ENCODE assay signal across 14 cellular contexts in genomic region chr1:59046134-59046533, GRCh38.
DNase-seq lines count a peak whose midpoint lies in the region; ATAC-seq, FAIRE-seq and TF ChIP-seq lines count a peak whose summit lies in the region.
"Had no signal": no experiment of that assay in that cellular context is flagged by ENCODE, and none has a peak within 500 bp of the region (broad histone marks: within the 10 kb centered on the region; RNA-seq: fewer than 3 reads in every experiment).

No MANE protein-coding gene starts in this region.

- no peak overlapping the region for H3K9ac ChIP-seq in K562 (ENCODE audit: insufficient read depth in 1 of 2, low read depth in 2 of 2, low read length in 2 of 2)
- H3K9ac ChIP-seq: neural progenitor cell had no signal

- H3K79me2 ChIP-seq in K562 (ENCODE audit: control insufficient read depth, insufficient read depth, low read length) (no peaks in the 10 kb centered on the region), PC-9 (ENCODE audit: low read depth) (no peaks in the 10 kb centered on the region)

- TF ChIP-seq POLR2A in K562 (conservative IDR thresholded peaks at IDR 0.05) (no peak), ovary (IDR thresholded peaks at IDR 0.05) (no peak)

- H3F3A ChIP-seq in PC-9 (ENCODE audit: insufficient read depth, low read depth), result peaks cover 6% of the 10 kb centered on the region; the same call in 1 of the 2 replicates

- H3K9me3 ChIP-seq in CD4-positive, CD25-positive, alpha-beta regulatory T cell (ENCODE audit: control insufficient read depth in 2 of 2, low read length in 2 of 2), result no peaks in the 10 kb centered on the region
- no peaks in the 10 kb centered on the region for H3K9me3 ChIP-seq in K562 (replicated peaks; ENCODE audit: control insufficient read depth, insufficient read depth, low read depth, low read length)
- H3K9me3 ChIP-seq in ovary, result no peaks in the 10 kb centered on the region
- H3K9me3 ChIP-seq in PC-9 (ENCODE audit: insufficient read depth, low read depth), result no peaks in the 10 kb centered on the region
- H3K9me3 ChIP-seq: suprapubic skin had no signal

- TF ChIP-seq CTCF in K562 (IDR thresholded peaks at IDR 0.05 in 2 of 3, conservative IDR thresholded peaks at IDR 0.05 in 1 of 3; ENCODE audit: insufficient read depth in 2 of 3, low read depth in 1 of 3, low read length in 3 of 3) (no peak), ovary (IDR thresholded peaks at IDR 0.05) (no peak), PC-9 (conservative IDR thresholded peaks at IDR 0.05) (no peak)

- POLR2A ChIA-PET in K562 (lab: Yijun Ruan, JAX) (interaction anchor here (2.2 kb wide), 1 partner anchor 10 kb away, joined by 11 read pairs; no protein-coding TSS in a partner anchor), PC-9 (lab: Charles Lee; ENCODE audit: unreplicated experiment) (no interaction called here)

- CTCF ChIA-PET in K562 (lab: Yijun Ruan, JAX; ENCODE audit: low intra/inter-chr PET ratio), result no interaction called here
- CTCF ChIA-PET in PC-9 (lab: Charles Lee), result no interaction called here

- intact Hi-C loops in K562 (cut with micrococcal nuclease), result loop anchor here (10.0 kb wide), 1 partner anchor 261 kb away; the partner anchor contains the start of gene JUN
- intact Hi-C loops in ovary (cut with DNase I), result no loop called here
- intact Hi-C loops in PC-9 (cut with micrococcal nuclease; ENCODE audit: unreplicated experiment), result no loop called here

- FAIRE-seq in HTR-8/SVneo (lab: Jason Lieb, UNC) (peak; percentile 77), K562 (lab: Jason Lieb, UNC) (no peak)

- H4K20me1 ChIP-seq in K562 (replicated peaks; ENCODE audit: control insufficient read depth, insufficient read depth, low read length) (no peaks in the 10 kb centered on the region), PC-9 (ENCODE audit: insufficient read depth) (no peaks in the 10 kb centered on the region)

- TF ChIP-seq RAD21 in K562 (CRISPR knock-in tag; conservative IDR thresholded peaks at IDR 0.05 in 1 of 2, IDR thresholded peaks at IDR 0.05 in 1 of 2), result no peak

- no peaks in the 10 kb centered on the region for H3K9me2 ChIP-seq in PC-9 (ENCODE audit: insufficient read depth)

- H3K36me3 Mint-ChIP-seq in CD4-positive, CD25-positive, alpha-beta regulatory T cell, result peaks cover 6% of the 10 kb centered on the region
- H3K36me3 Mint-ChIP-seq: neural progenitor cell had no signal

- no peak for DNase-seq in CD4-positive, CD25-positive, alpha-beta regulatory T cell
- DNase-seq in HTR-8/SVneo (ENCODE audit: insufficient read length, low spot score) (peak; percentile 46), K562 (ENCODE audit: extremely low read depth in 1 of 4, low spot score in 3 of 4) (no peak), ovary (no peak), PC-9 (no peak), NK-92 (lab: John Stamatoyannopoulos, UW; ENCODE audit: unreplicated experiment) (no peak)
- DNase-seq in stimulated activated CD4-positive, alpha-beta T cell treated with anti-CD3 and anti-CD28 coated beads, Interleukin-1b, Interleukin-23, amount 100 ng/mL, for 48 hours, result no peak
- DNase-seq: amygdala, H7, NCI-H2081 treated with DMSO at 0.1 percent for 48 hours had no signal

- H3K4me1 Mint-ChIP-seq in CD4-positive, CD25-positive, alpha-beta regulatory T cell, result peaks cover 25 to 46% (median 31%) of the 10 kb centered on the region in 4 donors
- H3K4me1 Mint-ChIP-seq: neural progenitor cell had no signal

- no peaks in the 10 kb centered on the region for H3K27me3 ChIP-seq in CD4-positive, CD25-positive, alpha-beta regulatory T cell (ENCODE audit: control insufficient read depth, insufficient read depth, low read length)
- peaks cover 0 to 5% of the 10 kb centered on the region in 2 experiments; a peak in 1 of 5 replicates for H3K27me3 ChIP-seq in K562 (ENCODE audit: control insufficient read depth in 2 of 2, insufficient read depth in 2 of 2, low read length in 2 of 2)
- H3K27me3 ChIP-seq in ovary, result no peaks in the 10 kb centered on the region
- H3K27me3 ChIP-seq in PC-9 (ENCODE audit: insufficient read depth, low read depth), result no peaks in the 10 kb centered on the region
- H3K27me3 ChIP-seq: neural progenitor cell, suprapubic skin had no signal

- no peaks in the 10 kb centered on the region for H3K36me3 ChIP-seq in CD4-positive, CD25-positive, alpha-beta regulatory T cell (ENCODE audit: control insufficient read depth, insufficient read depth, low read length)
- H3K36me3 ChIP-seq in K562 (ENCODE audit: control insufficient read depth, insufficient read depth, low read length) (no peaks in the 10 kb centered on the region), ovary (no peaks in the 10 kb centered on the region), PC-9 (ENCODE audit: low read depth) (no peaks in the 10 kb centered on the region)
- H3K36me3 ChIP-seq: neural progenitor cell, suprapubic skin had no signal

- BruUV-seq in K562 (replicated peaks; lab: Mats Ljungman, UMichigan), result no TSS peak
- BruUV-seq in PC-9 (replicated peaks; lab: Mats Ljungman, UMichigan), result no TSS peak

- no peak for TF ChIP-seq EP300 in K562 (IDR thresholded peaks at IDR 0.05; ENCODE audit: low read length)
- no peak for TF ChIP-seq EP300 in ovary (IDR thresholded peaks at IDR 0.05)

- H3K9me3 Mint-ChIP-seq in CD4-positive, CD25-positive, alpha-beta regulatory T cell, result peaks cover 0 to 2% (median 0%) of the 10 kb centered on the region in 7 donors
- H3K9me3 Mint-ChIP-seq: CD4-positive, alpha-beta T cell had no signal

- WGBS in K562 (ENCODE audit: insufficient coverage, low coverage, missing lambda C conversion rate), result 12% methylated on average over 2 of the region's 2 CpGs
- WGBS in ovary, 3 donors, result 78 to 82% (median 80%) methylated on average over 2 of the region's 2 CpGs

- H3K4me3 Mint-ChIP-seq in CD4-positive, CD25-positive, alpha-beta regulatory T cell, result peak overlapping the region in 2 of 4 donors; percentile 14 to 28
- H3K4me3 Mint-ChIP-seq: neural progenitor cell had no signal

- H3K4me3 ChIP-seq in CD4-positive, CD25-positive, alpha-beta regulatory T cell (ENCODE audit: low read depth, low read length), result no peak overlapping the region
- no peak overlapping the region for H3K4me3 ChIP-seq in K562
- H3K4me3 ChIP-seq in ovary, result no peak overlapping the region
- H3K4me3 ChIP-seq in PC-9, result no peak overlapping the region
- H3K4me3 ChIP-seq: neural progenitor cell, suprapubic skin had no signal

- no peak overlapping the region for H3K4me2 ChIP-seq in K562 (ENCODE audit: insufficient read depth, low read length)
- H3K4me2 ChIP-seq in PC-9, result no peak overlapping the region
- H3K4me2 ChIP-seq: neural progenitor cell had no signal

- H3K27ac ChIP-seq in CD4-positive, CD25-positive, alpha-beta regulatory T cell (ENCODE audit: insufficient read depth, low read length, poor library complexity, severe bottlenecking), result peak overlapping the region; percentile 38
- H3K27ac ChIP-seq in K562 (ENCODE audit: extremely low read depth, low read depth, low read length) (no peak overlapping the region), ovary (no peak overlapping the region), PC-9 (no peak overlapping the region)
- H3K27ac ChIP-seq: neural progenitor cell, suprapubic skin had no signal

- peak overlapping the region; percentile 79 to 87 (median 84) for H3K27ac Mint-ChIP-seq in CD4-positive, CD25-positive, alpha-beta regulatory T cell
- H3K27ac Mint-ChIP-seq: CD4-positive, alpha-beta T cell; neural progenitor cell had no signal

- no peaks in the 10 kb centered on the region for H3K27me3 Mint-ChIP-seq in CD4-positive, CD25-positive, alpha-beta regulatory T cell
- H3K27me3 Mint-ChIP-seq: CD4-positive, alpha-beta T cell had no signal

- ATAC-seq in CD4-positive, CD25-positive, alpha-beta regulatory T cell (ENCODE audit: low read depth in 2 of 2), result no peak
- ATAC-seq in GM21381 (IDR thresholded peaks at IDR 0.05; ENCODE audit: unreplicated experiment) (peak; percentile 1), K562 (no peak)

- peaks cover 29% of the 10 kb centered on the region for H3K4me1 ChIP-seq in CD4-positive, CD25-positive, alpha-beta regulatory T cell (ENCODE audit: control insufficient read depth, insufficient read depth, low read length, poor library complexity, severe bottlenecking)
- peaks cover 3 to 12% of the 10 kb centered on the region in 2 experiments; a peak in 4 of 5 replicates for H3K4me1 ChIP-seq in K562 (replicated peaks in 1 of 2; ENCODE audit: control insufficient read depth in 2 of 2, insufficient read depth in 2 of 2, low read length in 2 of 2)
- peaks cover 7% of the 10 kb centered on the region for H3K4me1 ChIP-seq in ovary (ENCODE audit: insufficient read depth)
- H3K4me1 ChIP-seq in PC-9 (replicated peaks; ENCODE audit: insufficient read depth), result peaks cover 30% of the 10 kb centered on the region
- H3K4me1 ChIP-seq: neural progenitor cell had no signal

- in situ Hi-C loops in K562 (cut with MboI), result no loop called here

- H2AFZ ChIP-seq in K562 (ENCODE audit: low read depth, low read length), result no peak overlapping the region
- H2AFZ ChIP-seq in PC-9, result no peak overlapping the region

- no peaks in the 10 kb centered on the region for H3K9me1 ChIP-seq in K562 (ENCODE audit: control insufficient read depth, insufficient read depth, low read length)

TF ChIP-seq in K562, 482 proteins besides CTCF, POLR2A, EP300 and RAD21 (continues in another document):
- TF ChIP-seq, protein P1, sequence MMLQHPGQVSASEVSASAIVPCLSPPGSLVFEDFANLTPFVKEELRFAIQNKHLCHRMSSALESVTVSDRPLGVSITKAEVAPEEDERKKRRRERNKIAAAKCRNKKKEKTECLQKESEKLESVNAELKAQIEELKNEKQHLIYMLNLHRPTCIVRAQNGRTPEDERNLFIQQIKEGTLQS (IDR thresholded peaks at IDR 0.05), result peak; percentile 40; the same call in 1 of the 2 replicates
- TF ChIP-seq, protein P1 (CRISPR knock-in tag; conservative IDR thresholded peaks at IDR 0.05), result no peak
- 0 out of 2 replicates have a peak, but pooled peaks have one; percentile 31 for TF ChIP-seq JUN (IDR thresholded peaks at IDR 0.05; ENCODE audit: borderline replicate concordance, low read depth, low read length)
- no peak for TF ChIP-seq JUN (CRISPR knock-in tag; IDR thresholded peaks at IDR 0.05; ENCODE audit: borderline replicate concordance)
- peak; percentile 45; the same call in 1 of the 2 replicates for TF ChIP-seq JUND (IDR thresholded peaks at IDR 0.05; ENCODE audit: borderline replicate concordance, low read depth, low read length)
- peak; percentile 29; the same call in 1 of the 3 replicates for TF ChIP-seq JUND (tag; IDR thresholded peaks at IDR 0.05; ENCODE audit: borderline replicate concordance, low read depth, low read length)
